Comparison of ENCODE assay signal across 18 cellular contexts in genomic region chr3:188993140-188993539, GRCh38.
"Had no signal": no experiment of that assay in that cellular context is flagged by ENCODE, and none has a peak within 500 bp of the region (broad histone marks: within the 10 kb centered on the region; RNA-seq: fewer than 3 reads in every experiment).

No MANE protein-coding gene starts in this region.

- H3K36me3 Mint-ChIP-seq: activated naive CD4-positive, alpha-beta T cell treated with anti-CD3 and anti-CD28 coated beads, Interleukin-2, amount 50 U/mL, for 72 hours; mesothelial cell of epicardium; natural killer cell treated with Interleukin-12 subunit alpha and Interleukin-12 subunit beta and Interleukin-15 and Interleukin-18, amount 100 ng/mL, for 72 hours had no signal

- H3K9ac ChIP-seq: parathyroid adenoma had no signal

- H3K27ac ChIP-seq: epithelial cell of prostate, foreskin keratinocyte, left lung, parathyroid adenoma, spleen, upper lobe of right lung had no signal

- H3K79me2 ChIP-seq: parathyroid adenoma had no signal

- H3K27me3 ChIP-seq: foreskin keratinocyte, left lung, spleen, upper lobe of right lung had no signal

- H3K9me3 Mint-ChIP-seq: activated naive CD4-positive, alpha-beta T cell treated with anti-CD3 and anti-CD28 coated beads, Interleukin-2, amount 50 U/mL, for 72 hours; activated T-cell treated with anti-CD3 and anti-CD28 coated beads, Interleukin-2, amount 50 U/mL, for 72 hours; mesothelial cell of epicardium; natural killer cell treated with Interleukin-12 subunit alpha and Interleukin-12 subunit beta and Interleukin-15 and Interleukin-18, amount 100 ng/mL, for 72 hours; T-helper 1 cell treated with Interleukin-12 subunit alpha and Interleukin-12 subunit beta and Interleukin-4 antibody, amounts not matched to agents 30 μg/mL and 1 μg/mL, for 36 hours had no signal

- H3K27ac Mint-ChIP-seq: activated naive CD4-positive, alpha-beta T cell treated with anti-CD3 and anti-CD28 coated beads, Interleukin-2, amount 50 U/mL, for 72 hours; activated T-cell treated with anti-CD3 and anti-CD28 coated beads, Interleukin-2, amount 50 U/mL, for 72 hours; mesothelial cell of epicardium; natural killer cell treated with Interleukin-12 subunit alpha and Interleukin-12 subunit beta and Interleukin-15 and Interleukin-18, amount 100 ng/mL, for 72 hours; T-helper 1 cell treated with Interleukin-12 subunit alpha and Interleukin-12 subunit beta and Interleukin-4 antibody, amounts not matched to agents 30 μg/mL and 1 μg/mL, for 36 hours had no signal

- H3K36me3 ChIP-seq: left lung, spleen, upper lobe of right lung had no signal

- H3K9me3 ChIP-seq: spleen, upper lobe of right lung had no signal

- ATAC-seq: activated CD4-positive, CD25-positive, alpha-beta regulatory T cell treated with anti-CD3 and anti-CD28 coated beads, Interleukin-2, amount 50 U/mL, for 24 hours; activated naive CD4-positive, alpha-beta T cell treated with anti-CD3 and anti-CD28 coated beads, Interleukin-2, amount 50 U/mL, for 72 hours; activated T-cell treated with anti-CD3 and anti-CD28 coated beads, Interleukin-2, amount 50 U/mL, for 72 hours; foreskin keratinocyte; left lung; natural killer cell treated with Interleukin-12 subunit alpha and Interleukin-12 subunit beta and Interleukin-15 and Interleukin-18, amount 100 ng/mL, for 72 hours; upper lobe of right lung had no signal

- DNase-seq: activated CD4-positive, alpha-beta T cell treated with anti-CD3 and anti-CD28 coated beads, Interleukin-2, amount 50 U/mL, for 1 hour; activated gamma-delta T cell treated with Interleukin-2 at 50 U/mL for 16 hours; activated T-cell treated with anti-CD3 and anti-CD28 coated beads, Interleukin-2, amount 50 U/mL, for 72 hours; foreskin keratinocyte; hippocampal formation; islet precursor cell; left lung; retina; spleen; stimulated activated naive CD4-positive, alpha-beta T cell; upper lobe of right lung had no signal

- H3K4me1 Mint-ChIP-seq: mesothelial cell of epicardium had no signal

- H3K4me3 ChIP-seq: left lung, spleen, upper lobe of right lung had no signal

- H3K4me3 Mint-ChIP-seq: activated T-cell treated with anti-CD3 and anti-CD28 coated beads, Interleukin-2, amount 50 U/mL, for 72 hours; mesothelial cell of epicardium; natural killer cell treated with Interleukin-12 subunit alpha and Interleukin-12 subunit beta and Interleukin-15 and Interleukin-18, amount 100 ng/mL, for 72 hours; T-helper 1 cell treated with Interleukin-12 subunit alpha and Interleukin-12 subunit beta and Interleukin-4 antibody, amounts not matched to agents 30 μg/mL and 1 μg/mL, for 36 hours had no signal

- H2AFZ ChIP-seq: parathyroid adenoma had no signal

- H3K4me1 ChIP-seq: foreskin keratinocyte, left lung, parathyroid adenoma, spleen, upper lobe of right lung had no signal
